ENCODE assay signal across 25 cellular contexts in the genomic region with DNA sequence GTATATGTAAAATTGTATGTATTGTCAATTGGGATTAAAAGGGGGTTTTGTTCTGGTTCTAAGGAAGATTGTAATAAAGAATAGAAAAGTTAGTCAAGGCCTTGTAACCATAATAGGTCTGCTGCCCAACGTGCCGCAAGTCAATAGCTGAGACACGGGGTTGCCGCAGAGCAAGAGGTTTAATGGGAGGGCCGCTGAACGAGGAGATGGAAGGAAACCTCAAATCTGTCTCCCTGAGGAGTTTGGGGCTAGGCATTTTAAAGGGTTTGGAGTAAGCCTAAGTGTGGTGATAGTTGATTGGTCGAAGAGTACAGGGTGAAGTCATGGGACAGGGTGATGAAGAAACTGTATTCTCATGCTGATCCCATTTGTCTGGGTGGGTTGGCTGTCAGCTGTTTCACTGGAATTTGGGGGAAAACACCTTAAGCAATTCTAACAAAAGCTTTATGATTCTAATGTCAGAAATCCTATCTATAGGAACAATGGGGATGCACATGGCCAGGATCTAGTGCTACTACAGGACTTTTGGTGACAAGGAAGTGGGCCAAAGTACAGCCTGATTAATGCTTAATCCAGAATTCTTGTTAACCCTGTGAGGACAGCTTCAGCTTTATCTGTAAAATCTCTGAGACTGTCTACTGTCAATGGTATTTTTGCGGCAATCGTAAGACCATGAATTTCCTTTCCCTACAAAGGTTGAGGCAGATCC.
"Had no signal": no experiment of that assay in that cellular context is flagged by ENCODE, and none has a peak within 500 bp of the region (broad histone marks: within the 10 kb centered on the region; RNA-seq: fewer than 3 reads in every experiment).

No MANE protein-coding gene starts in this region.

- H3K36me3 ChIP-seq: cardiac muscle cell, heart right ventricle, thoracic aorta, upper lobe of left lung had no signal

- H3K27me3 ChIP-seq: body of pancreas, cardiac muscle cell, heart right ventricle, upper lobe of left lung had no signal

- H3K36me3 Mint-ChIP-seq: activated CD4-positive, alpha-beta memory T cell treated with anti-CD3 and anti-CD28 coated beads for 36 hours; immature natural killer cell; stimulated activated naive B cell treated with anti-CD40 and anti-IgM and Interleukin-4, amounts not matched to agents 10 μg/mL and 1 μg/mL and 100 μg/mL, for 72 hours had no signal

- H3K27ac Mint-ChIP-seq: activated CD4-positive, alpha-beta memory T cell treated with anti-CD3 and anti-CD28 coated beads for 36 hours; activated naive CD8-positive, alpha-beta T cell treated with anti-CD3 and anti-CD28 coated beads, Interleukin-2, amount 50 U/mL, for 24 hours; dendritic cell treated with granulocyte-macrophage colony-stimulating factor and Interleukin-4, amounts not matched to agents 40 ng/mL and 50 ng/mL, for 4 days; immature natural killer cell; nephron progenitor cell; stimulated activated naive B cell treated with anti-CD40 and anti-IgM and Interleukin-4, amounts not matched to agents 10 μg/mL and 1 μg/mL and 100 μg/mL, for 72 hours had no signal

- DNase-seq: activated gamma-delta T cell; activated naive CD4-positive, alpha-beta T cell treated with anti-CD3 and anti-CD28 coated beads, Interleukin-2, amount 50 U/mL, for 16 hours; activated naive CD8-positive, alpha-beta T cell treated with anti-CD3 and anti-CD28 coated beads, Interleukin-2, amount 50 U/mL, for 24 hours; anterior cingulate cortex; body of pancreas; effector CD4-positive, alpha-beta T cell; erythroblast; foreskin fibroblast; heart right ventricle; immature natural killer cell; left ventricle myocardium superior; midbrain; nephron progenitor cell; stimulated activated CD4-positive, alpha-beta T cell treated with anti-CD3 and anti-CD28 coated beads, Interleukin-15, amount 100 ng/mL, for 24 hours; stimulated activated naive B cell treated with anti-CD40 and anti-IgM and Interleukin-4, amounts not matched to agents 10 μg/mL and 1 μg/mL and 100 μg/mL, for 72 hours; SW 1271; T-helper 9 cell; upper lobe of left lung had no signal

- H3K27ac ChIP-seq: body of pancreas, cardiac muscle cell, heart right ventricle, SK-N-MC, thoracic aorta, upper lobe of left lung had no signal

- H3K4me3 ChIP-seq: body of pancreas, cardiac muscle cell, heart right ventricle, SK-N-MC, smooth muscle cell, thoracic aorta, upper lobe of left lung had no signal

- ATAC-seq: body of pancreas; heart right ventricle; left ventricle myocardium superior; sciatic nerve; stimulated activated naive B cell treated with anti-CD40 and anti-IgM and Interleukin-4, amounts not matched to agents 10 μg/mL and 1 μg/mL and 100 μg/mL, for 72 hours had no signal

- H3K27me3 Mint-ChIP-seq: activated CD4-positive, alpha-beta memory T cell treated with anti-CD3 and anti-CD28 coated beads for 36 hours; activated naive CD8-positive, alpha-beta T cell treated with anti-CD3 and anti-CD28 coated beads, Interleukin-2, amount 50 U/mL, for 24 hours; dendritic cell treated with granulocyte-macrophage colony-stimulating factor and Interleukin-4, amounts not matched to agents 40 ng/mL and 50 ng/mL, for 4 days had no signal

- H3K9me3 Mint-ChIP-seq: activated CD4-positive, alpha-beta memory T cell treated with anti-CD3 and anti-CD28 coated beads for 36 hours; activated naive CD8-positive, alpha-beta T cell treated with anti-CD3 and anti-CD28 coated beads, Interleukin-2, amount 50 U/mL, for 24 hours; dendritic cell treated with granulocyte-macrophage colony-stimulating factor and Interleukin-4, amounts not matched to agents 40 ng/mL and 50 ng/mL, for 4 days; immature natural killer cell; nephron progenitor cell; stimulated activated naive B cell treated with anti-CD40 and anti-IgM and Interleukin-4, amounts not matched to agents 10 μg/mL and 1 μg/mL and 100 μg/mL, for 72 hours had no signal

- H3K9me3 ChIP-seq: body of pancreas, heart right ventricle, thoracic aorta, upper lobe of left lung had no signal

- H3K4me3 Mint-ChIP-seq: activated CD4-positive, alpha-beta memory T cell treated with anti-CD3 and anti-CD28 coated beads for 36 hours; activated naive CD8-positive, alpha-beta T cell treated with anti-CD3 and anti-CD28 coated beads, Interleukin-2, amount 50 U/mL, for 24 hours; dendritic cell treated with granulocyte-macrophage colony-stimulating factor and Interleukin-4, amounts not matched to agents 40 ng/mL and 50 ng/mL, for 4 days; immature natural killer cell; nephron progenitor cell; stimulated activated naive B cell treated with anti-CD40 and anti-IgM and Interleukin-4, amounts not matched to agents 10 μg/mL and 1 μg/mL and 100 μg/mL, for 72 hours had no signal
